In the genomic region with DNA sequence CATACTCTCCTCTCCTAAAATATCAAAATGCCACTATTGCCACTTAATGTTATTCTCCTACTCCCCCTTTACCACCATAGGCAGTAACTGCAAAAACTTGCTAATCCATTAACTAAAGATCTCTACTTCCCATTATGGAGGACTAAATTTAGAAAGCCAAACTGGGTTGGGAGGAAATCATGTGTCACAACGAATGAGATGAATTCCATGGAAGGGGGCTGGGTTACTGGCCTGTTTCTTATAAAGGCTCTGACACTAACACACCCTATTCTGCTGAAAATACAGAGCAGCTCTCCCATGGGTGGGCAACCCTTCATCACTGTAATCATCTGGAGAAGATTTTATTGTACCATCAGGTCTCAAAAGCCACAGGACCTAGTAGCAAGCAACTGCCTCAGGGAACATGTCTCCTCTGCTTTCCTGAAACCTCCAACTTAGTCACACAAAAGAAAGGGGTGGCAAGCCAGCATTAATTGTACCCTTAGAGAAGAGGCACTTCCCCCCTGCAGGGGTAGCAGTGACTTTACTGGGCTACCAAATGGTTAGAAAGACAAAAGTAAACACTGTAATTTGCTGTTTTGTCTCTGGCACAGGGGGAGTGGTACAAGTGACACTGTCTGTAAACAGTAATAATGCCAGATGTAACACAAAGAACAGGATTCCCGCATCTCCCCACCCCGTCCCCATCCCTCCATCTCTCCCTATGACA, we compare ENCODE assay signal across 1 cellular context.
TF ChIP-seq lines count a peak whose summit lies in the region.

No MANE protein-coding gene starts in this region.

TF ChIP-seq in IMR-90, 13 proteins besides CTCF, POLR2A, EP300 and RAD21 (continued from another document):
- TF ChIP-seq, protein P1, sequence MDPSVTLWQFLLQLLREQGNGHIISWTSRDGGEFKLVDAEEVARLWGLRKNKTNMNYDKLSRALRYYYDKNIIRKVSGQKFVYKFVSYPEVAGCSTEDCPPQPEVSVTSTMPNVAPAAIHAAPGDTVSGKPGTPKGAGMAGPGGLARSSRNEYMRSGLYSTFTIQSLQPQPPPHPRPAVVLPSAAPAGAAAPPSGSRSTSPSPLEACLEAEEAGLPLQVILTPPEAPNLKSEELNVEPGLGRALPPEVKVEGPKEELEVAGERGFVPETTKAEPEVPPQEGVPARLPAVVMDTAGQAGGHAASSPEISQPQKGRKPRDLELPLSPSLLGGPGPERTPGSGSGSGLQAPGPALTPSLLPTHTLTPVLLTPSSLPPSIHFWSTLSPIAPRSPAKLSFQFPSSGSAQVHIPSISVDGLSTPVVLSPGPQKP (IDR thresholded peaks at IDR 0.05; ENCODE audit: borderline replicate concordance, low read depth, low read length): no peak
- TF ChIP-seq MAZ (IDR thresholded peaks at IDR 0.05; ENCODE audit: borderline replicate concordance, low read depth, low read length) (no peak), RFX5 (IDR thresholded peaks at IDR 0.05; ENCODE audit: low read depth, low read length) (no peak), RCOR1 (IDR thresholded peaks at IDR 0.05; ENCODE audit: insufficient replicate concordance, low read length) (no peak)
TF ChIP-seq in IMR-90: peak in this region for 0.
